In genomic region chr15:42273099-42273899, GRCh38 we compare ENCODE assay signal across 1 cellular context.
A peak's percentile ranks its signal among the peaks of the same experiment; 100 is the strongest.
TF ChIP-seq lines count a peak whose summit lies in the region.

Gene GANC, plus strand, starts transcription at chr15:42273201. Its CDS starts 1,281 bp downstream, at chr15:42274482.
Gene TMEM87A, minus strand, starts transcription at chr15:42273433. Its CDS starts 35 bp downstream, at chr15:42273398.

TF ChIP-seq in K562, 482 proteins besides CTCF, POLR2A, EP300 and RAD21 (continued from another document and continues in another):
- TF ChIP-seq L3MBTL2 (IDR thresholded peaks at IDR 0.05) (peak; percentile 84), TCF7L2 (IDR thresholded peaks at IDR 0.05; ENCODE audit: low read depth, low read length) (0 out of 2 replicates have a peak, but pooled peaks have one; percentile 24), FOXJ2 (tag; IDR thresholded peaks at IDR 0.05) (no peak), HCFC1 (IDR thresholded peaks at IDR 0.05; ENCODE audit: low read depth, low read length) (peak; percentile 70), TCF15 (CRISPR knock-in tag; IDR thresholded peaks at IDR 0.05) (no peak), KLF1 (tag; IDR thresholded peaks at IDR 0.05) (peak; percentile 86), ASH1L (IDR thresholded peaks at IDR 0.05; ENCODE audit: borderline replicate concordance, low read depth, partially characterized antibody) (peak; percentile 64), TRIM28 (IDR thresholded peaks at IDR 0.05) (peak; percentile 63; the same call in 1 of the 2 replicates), JUND (IDR thresholded peaks at IDR 0.05; ENCODE audit: borderline replicate concordance, low read depth, low read length) (peak; percentile 43; the same call in 1 of the 2 replicates), JUND (tag; IDR thresholded peaks at IDR 0.05; ENCODE audit: borderline replicate concordance, low read depth, low read length) (peak; percentile 57; the same call in 1 of the 3 replicates), ETV6 (IDR thresholded peaks at IDR 0.05; ENCODE audit: borderline replicate concordance in 1 of 2, low read depth in 2 of 2, low read length in 1 of 2) (0 out of 4 replicates have a peak, but pooled peaks of 1 of the 2 experiments have one; percentile 16), ETV6 (CRISPR knock-in tag; IDR thresholded peaks at IDR 0.05; ENCODE audit: borderline replicate concordance) (no peak), ZC3H11A (IDR thresholded peaks at IDR 0.05; ENCODE audit: low read depth, low read length) (no peak), ZNF407 (IDR thresholded peaks at IDR 0.05; ENCODE audit: low read depth) (peak; percentile 99), POU5F1 (IDR thresholded peaks at IDR 0.05; ENCODE audit: borderline replicate concordance, low read depth, low read length, partially characterized antibody) (peak; percentile 89), EZH2 (IDR thresholded peaks at IDR 0.05; ENCODE audit: borderline replicate concordance, low read depth, low read length) (no peak), RCOR1 (IDR thresholded peaks at IDR 0.05; ENCODE audit: borderline replicate concordance in 1 of 2, low read depth in 2 of 2, low read length in 2 of 2) (0 out of 4 replicates have a peak, but pooled peaks have one; percentile 11 to 25), ZKSCAN1 (IDR thresholded peaks at IDR 0.05; ENCODE audit: low read depth, low read length) (no peak), THRB (CRISPR knock-in tag; conservative IDR thresholded peaks at IDR 0.05) (peak; percentile 90), PTTG1 (tag; IDR thresholded peaks at IDR 0.05; ENCODE audit: low read depth) (no peak), IRF2 (CRISPR knock-in tag; IDR thresholded peaks at IDR 0.05) (no peak), KDM5B (IDR thresholded peaks at IDR 0.05; ENCODE audit: insufficient replicate concordance, low read depth, low read length) (peak; percentile 95), ZNF384 (IDR thresholded peaks at IDR 0.05; ENCODE audit: low read depth, low read length) (no peak), GATAD2B (IDR thresholded peaks at IDR 0.05; ENCODE audit: borderline replicate concordance) (no peak), ATF7 (IDR thresholded peaks at IDR 0.05) (peak; percentile 89), ZNF217 (CRISPR knock-in tag; IDR thresholded peaks at IDR 0.05) (no peak), RBFOX2 (IDR thresholded peaks at IDR 0.05; ENCODE audit: low read depth, low read length) (peak; percentile 99), C11orf30 (IDR thresholded peaks at IDR 0.05; ENCODE audit: low read depth) (peak; percentile 94), GABPA (tag; conservative IDR thresholded peaks at IDR 0.05; ENCODE audit: low read depth) (peak; percentile 96), MYBL2 (IDR thresholded peaks at IDR 0.05; ENCODE audit: low read depth) (no peak; the same call in 1 of the 2 replicates), MYBL2 (CRISPR knock-in tag; IDR thresholded peaks at IDR 0.05; ENCODE audit: borderline replicate concordance) (no peak), PML (IDR thresholded peaks at IDR 0.05; ENCODE audit: low read length) (peak; percentile 84), RBM39 (optimal IDR thresholded peaks at IDR 0.05; ENCODE audit: low read depth, low read length) (peak; percentile 37), CTBP1 (IDR thresholded peaks at IDR 0.05; ENCODE audit: borderline replicate concordance) (peak; percentile 79; the same call in 1 of the 2 replicates), CREB5 (CRISPR knock-in tag; IDR thresholded peaks at IDR 0.05) (no peak), DACH1 (IDR thresholded peaks at IDR 0.05; ENCODE audit: partially characterized antibody) (peak; percentile 73), ZFPM2 (CRISPR knock-in tag; IDR thresholded peaks at IDR 0.05) (no peak), SMAD1 (IDR thresholded peaks at IDR 0.05; ENCODE audit: low read depth, low read length, partially characterized antibody) (peak; percentile 81), HOXB6 (CRISPR knock-in tag; IDR thresholded peaks at IDR 0.05; ENCODE audit: borderline replicate concordance) (no peak), MEF2D (tag; conservative IDR thresholded peaks at IDR 0.05; ENCODE audit: low read depth) (peak; percentile 71), ELK3 (CRISPR knock-in tag; IDR thresholded peaks at IDR 0.05) (no peak), CBFA2T2 (conservative IDR thresholded peaks at IDR 0.05) (no peak), SNRNP70 (optimal IDR thresholded peaks at IDR 0.05; ENCODE audit: low read depth, low read length) (no peak), YBX1 (IDR thresholded peaks at IDR 0.05) (no peak), E2F6 (IDR thresholded peaks at IDR 0.05; ENCODE audit: borderline replicate concordance in 1 of 2, extremely low read depth in 1 of 2, insufficient read depth in 1 of 2, insufficient read length in 1 of 2, low read depth in 1 of 2, low read length in 1 of 2, poor library complexity in 1 of 2, severe bottlenecking in 1 of 2) (peak; percentile 36 to 47), BACH1 (tag; IDR thresholded peaks at IDR 0.05) (no peak), NR2C2 (CRISPR knock-in tag; IDR thresholded peaks at IDR 0.05) (peak; percentile 37; the same call in 1 of the 2 replicates), NR2C2 (tag; IDR thresholded peaks at IDR 0.05) (peak; percentile 91), NFYB (IDR thresholded peaks at IDR 0.05; ENCODE audit: extremely low read depth, insufficient read length) (no peak), TEAD4 (IDR thresholded peaks at IDR 0.05; ENCODE audit: low read length) (no peak; the same call in 1 of the 2 replicates), TEAD4 (CRISPR knock-in tag; IDR thresholded peaks at IDR 0.05; ENCODE audit: borderline replicate concordance) (no peak), VEZF1 (CRISPR knock-in tag; IDR thresholded peaks at IDR 0.05) (peak; percentile 85)
